In genomic region chr12:114063435-114063834, GRCh38 we compare ENCODE assay signal across 23 cellular contexts.
"Had no signal": no experiment of that assay in that cellular context is flagged by ENCODE, and none has a peak within 500 bp of the region (broad histone marks: within the 10 kb centered on the region; RNA-seq: fewer than 3 reads in every experiment).

No MANE protein-coding gene starts in this region.

- H3K4me3 Mint-ChIP-seq: memory B cell; nephron; stimulated activated memory B cell treated with anti-CD40 and anti-IgM and Interleukin-4, amounts not matched to agents 10 μg/mL and 1 μg/mL and 100 μg/mL, for 72 hours; stimulated activated naive CD8-positive, alpha-beta T cell treated with anti-CD3 and anti-CD28 coated beads, Interleukin-15, Interleukin-2, amounts not matched to agents 100 ng/mL and 50 ng/mL, for 24 hours had no signal

- H3K9me3 ChIP-seq: lower lobe of right lung, neutrophil, psoas muscle, right lobe of liver, uterus had no signal

- H3K27me3 ChIP-seq: esophagus muscularis mucosa, gastroesophageal sphincter, left lung, neutrophil, right lobe of liver, tibial artery, upper lobe of left lung, uterus had no signal

- H3K27ac Mint-ChIP-seq: memory B cell; nephron; stimulated activated memory B cell treated with anti-CD40 and anti-IgM and Interleukin-4, amounts not matched to agents 10 μg/mL and 1 μg/mL and 100 μg/mL, for 72 hours; stimulated activated naive CD8-positive, alpha-beta T cell treated with anti-CD3 and anti-CD28 coated beads, Interleukin-15, Interleukin-2, amounts not matched to agents 100 ng/mL and 50 ng/mL, for 24 hours had no signal

- H3K4me1 Mint-ChIP-seq: memory B cell; nephron; stimulated activated memory B cell treated with anti-CD40 and anti-IgM and Interleukin-4, amounts not matched to agents 10 μg/mL and 1 μg/mL and 100 μg/mL, for 72 hours had no signal

- H3K27ac ChIP-seq: epithelial cell of prostate, esophagus muscularis mucosa, gastroesophageal sphincter, left lung, lower lobe of right lung, neutrophil, psoas muscle, right lobe of liver, spleen, tibial artery, upper lobe of left lung, uterus had no signal

- H3K4me3 ChIP-seq: esophagus muscularis mucosa, gastroesophageal sphincter, left lung, lower lobe of right lung, psoas muscle, right lobe of liver, spleen, tibial artery, upper lobe of left lung, uterus had no signal

- ATAC-seq: gastroesophageal sphincter; left lung; lower lobe of right lung; psoas muscle; right lobe of liver; stimulated activated memory B cell treated with anti-CD40 and anti-IgM and Interleukin-4, amounts not matched to agents 10 μg/mL and 1 μg/mL and 100 μg/mL, for 72 hours had no signal

- H3K36me3 Mint-ChIP-seq: memory B cell; stimulated activated memory B cell treated with anti-CD40 and anti-IgM and Interleukin-4, amounts not matched to agents 10 μg/mL and 1 μg/mL and 100 μg/mL, for 72 hours had no signal

- H3K9me3 Mint-ChIP-seq: stimulated activated naive CD8-positive, alpha-beta T cell treated with anti-CD3 and anti-CD28 coated beads, Interleukin-15, Interleukin-2, amounts not matched to agents 100 ng/mL and 50 ng/mL, for 24 hours had no signal

- H3K36me3 ChIP-seq: esophagus muscularis mucosa, gastroesophageal sphincter, left lung, lower lobe of right lung, neutrophil, right lobe of liver, spleen, tibial artery, upper lobe of left lung, uterus had no signal

- DNase-seq: effector memory CD4-positive, alpha-beta T cell; glutamatergic neuron; left lung; lower lobe of right lung; midbrain; psoas muscle; retina; right lobe of liver; spleen; stimulated activated CD4-positive, alpha-beta T cell treated with anti-CD3 and anti-CD28 coated beads, Interleukin-15, amount 100 ng/mL, for 24 hours; stimulated activated CD4-positive, alpha-beta T cell treated with anti-CD3 and anti-CD28 coated beads, Interleukin-1b, Interleukin-23, amount 100 ng/mL, for 48 hours; stimulated activated CD4-positive, alpha-beta T cell treated with anti-CD3 and anti-CD28 coated beads, Interleukin-4, amount 100 ng/mL, for 24 hours; tibial artery; upper lobe of left lung; uterus had no signal

- H3K4me1 ChIP-seq: esophagus muscularis mucosa, gastroesophageal sphincter, left lung, lower lobe of right lung, psoas muscle, right lobe of liver, spleen, tibial artery, upper lobe of left lung, uterus had no signal
